In genomic region chr7:5421626-5422323, GRCh38 we compare ENCODE assay signal across 8 cellular contexts. TPM values are rescaled to one million over a fixed set of nuclear protein-coding genes. Genes with fewer than 3 reads are reported as not detected.
DNase-seq lines count a peak whose midpoint lies in the region; ATAC-seq, FAIRE-seq and TF ChIP-seq lines count a peak whose summit lies in the region.

No MANE protein-coding gene starts in this region.

- FAIRE-seq in GM12892 (lab: Jason Lieb, UNC), result no peak

- intact Hi-C loops in transverse colon (cut with DNase I; ENCODE audit: low total_unique reads), result no loop called here

- peak overlapping the region; percentile 87 for H3K4me2 ChIP-seq in GM23248 (ENCODE audit: unreplicated experiment)

- no peaks in the 10 kb centered on the region for H3K9me3 ChIP-seq in GM23248 (ENCODE audit: low read depth)
- no peaks in the 10 kb centered on the region for H3K9me3 ChIP-seq in transverse colon

- H3K27ac ChIP-seq in GM23248, result peak overlapping the region; percentile 96
- H3K27ac ChIP-seq in transverse colon, result peak overlapping the region; percentile 96 to 100 (median 98)

- in situ Hi-C loops in GM23248 (cut with MboI) (no loop called here), transverse colon (cut with MboI; ENCODE audit: low pct_ligation_motif_present in 1 of 4, low pct_unique_long_range_greater_than_20kb in 1 of 4, low sequenced_read_pairs in 3 of 4) (no loop called here)

- H4K20me1 ChIP-seq in GM23248 (ENCODE audit: insufficient read depth), result no peaks in the 10 kb centered on the region

- no peak overlapping the region for H2AFZ ChIP-seq in GM23248

- ATAC-seq in SK-N-SH treated with all-trans-retinoic acid at 6 μM for 48 hours, result no peak

- H3K9me3 Mint-ChIP-seq in endothelial cell (ENCODE audit: unreplicated experiment) (no peaks in the 10 kb centered on the region), mesothelial cell of epicardium (no peaks in the 10 kb centered on the region)

- H3K4me1 ChIP-seq in GM23248 (ENCODE audit: insufficient read depth) (peaks cover 12% of the 10 kb centered on the region), transverse colon (peaks cover 10 to 25% (median 23%) of the 10 kb centered on the region in 4 donors)

- no peaks in the 10 kb centered on the region for H3K27me3 ChIP-seq in GM23248 (replicated peaks; ENCODE audit: insufficient read depth)
- no peaks in the 10 kb centered on the region for H3K27me3 ChIP-seq in transverse colon

- WGBS in GM23248 (ENCODE audit: low coverage in 1 of 2, low lambda C conversion rate in 2 of 2, missing lambda C conversion rate in 2 of 2), 2 experiments, result 1% methylated on average over 46 of the region's 46 CpGs
- 0 to 3% methylated on average over 3 to 41 of the region's 46 CpGs for WGBS in transverse colon (ENCODE audit: low coverage in 1 of 2), 2 donors

- TF ChIP-seq EP300 in transverse colon (IDR thresholded peaks at IDR 0.05; ENCODE audit: low read depth), result no peak

- no peaks in the 10 kb centered on the region for H3K9me2 ChIP-seq in GM23248 (ENCODE audit: insufficient read depth)

- H3K27ac Mint-ChIP-seq in endothelial cell (ENCODE audit: unreplicated experiment) (peak overlapping the region; percentile 84), mesothelial cell of epicardium (peak overlapping the region; percentile 98)

- TF ChIP-seq CTCF in AG10803 (conservative IDR thresholded peaks at IDR 0.05; ENCODE audit: low read length) (no peak), endothelial cell (IDR thresholded peaks at IDR 0.05; ENCODE audit: unreplicated experiment) (no peak), mesothelial cell of epicardium (IDR thresholded peaks at IDR 0.05; ENCODE audit: unreplicated experiment) (no peak), transverse colon (IDR thresholded peaks at IDR 0.05) (no peak)

- peaks cover 13% of the 10 kb centered on the region for H3K36me3 Mint-ChIP-seq in endothelial cell (ENCODE audit: low read depth, unreplicated experiment)
- no peaks in the 10 kb centered on the region for H3K36me3 Mint-ChIP-seq in mesothelial cell of epicardium

- peak overlapping the region; percentile 97 for H3K4me3 Mint-ChIP-seq in endothelial cell (ENCODE audit: unreplicated experiment)
- peak overlapping the region; percentile 89 for H3K4me3 Mint-ChIP-seq in mesothelial cell of epicardium

- H3K36me3 ChIP-seq in GM23248 (ENCODE audit: low read depth), result no peaks in the 10 kb centered on the region
- no peaks in the 10 kb centered on the region for H3K36me3 ChIP-seq in transverse colon

- TF ChIP-seq POLR2A in transverse colon (IDR thresholded peaks at IDR 0.05) (peak; percentile 65), GM12892 (IDR thresholded peaks at IDR 0.05; ENCODE audit: low read depth, low read length) (no peak)

- H3K27me3 Mint-ChIP-seq in endothelial cell (ENCODE audit: unreplicated experiment), result peaks cover 30% of the 10 kb centered on the region
- H3K27me3 Mint-ChIP-seq in mesothelial cell of epicardium (ENCODE audit: low read depth), result no peaks in the 10 kb centered on the region

- H3K79me2 ChIP-seq in GM23248 (ENCODE audit: insufficient read depth), result peaks cover 93% of the 10 kb centered on the region

- DNase-seq in AG10803 (ENCODE audit: low read depth) (peak; percentile 67), GM23248 (peak; percentile 85), endothelial cell (ENCODE audit: low spot score) (peak; percentile 12), mesothelial cell of epicardium (ENCODE audit: low spot score in 2 of 2, unreplicated experiment in 2 of 2) (no peak), transverse colon (peak; percentile 64), GM12892 (ENCODE audit: insufficient read length) (no peak), cerebellar nuclear complex (lab: John Stamatoyannopoulos, UW) (no peak)

- peak overlapping the region; percentile 97 for H3K9ac ChIP-seq in GM23248

- H3F3A ChIP-seq in GM23248 (ENCODE audit: insufficient read depth), result peaks cover 12% of the 10 kb centered on the region

- H3K4me1 Mint-ChIP-seq in endothelial cell (ENCODE audit: unreplicated experiment) (peaks cover 10% of the 10 kb centered on the region), mesothelial cell of epicardium (peaks cover 23% of the 10 kb centered on the region)

- H3K4me3 ChIP-seq in AG10803 (ENCODE audit: low read length), result peak overlapping the region; percentile 93
- H3K4me3 ChIP-seq in GM23248, result peak overlapping the region; percentile 95
- H3K4me3 ChIP-seq in transverse colon, result peak overlapping the region; percentile 89 to 99 (median 96)

TF ChIP-seq in SK-N-SH treated with all-trans-retinoic acid at 6 μM for 48 hours, 23 proteins besides CTCF, POLR2A, EP300 and RAD21:
- TF ChIP-seq ZFP30 (CRISPR knock-in tag; IDR thresholded peaks at IDR 0.05) (no peak), OSR1 (CRISPR knock-in tag; IDR thresholded peaks at IDR 0.05) (no peak), PPARA (CRISPR knock-in tag; IDR thresholded peaks at IDR 0.05; ENCODE audit: borderline replicate concordance) (no peak), POU6F1 (CRISPR knock-in tag; IDR thresholded peaks at IDR 0.05; ENCODE audit: borderline replicate concordance, low read depth) (no peak), ARNTL (CRISPR knock-in tag; IDR thresholded peaks at IDR 0.05; ENCODE audit: borderline replicate concordance, low read depth) (no peak), SNAI2 (CRISPR knock-in tag; IDR thresholded peaks at IDR 0.05) (no peak), BACH2 (CRISPR knock-in tag; IDR thresholded peaks at IDR 0.05; ENCODE audit: borderline replicate concordance) (no peak), PATZ1 (CRISPR knock-in tag; IDR thresholded peaks at IDR 0.05; ENCODE audit: borderline replicate concordance) (peak; percentile 79; the same call in 1 of the 2 replicates)

RNA-seq across cellular contexts. Expression of gene TNRC18, which starts 1.9 kb away (rescaled TPM):
- 47.4 and 51.8 TPM in 2 replicates for total RNA-seq in GM23248 (2014; rRNA removed; shearing (Covaris generic))
- polyA plus RNA-seq in GM23248 (2016; fragmentation: Nextera tagmentation; extraction: Ambion mirVana), result 3.7 and 4.8 TPM in 2 replicates
- total RNA-seq in endothelial cell (ENCODE audit: unreplicated experiment) (91.8 TPM), mesothelial cell of epicardium (151 to 171 TPM (median 166 TPM) in 3 replicates), transverse colon (100 to 1,000 TPM in 3 of 4 donors, 10 to 100 TPM in 1; 91.2 to 430 (median 175) TPM)
- 8.6 TPM for polyA plus RNA-seq in GM12892 (2012; ENCODE audit: missing spikeins)

Comparison
In these comparisons a context has a peak if more than half of its experiments do, and no peak if none do; other contexts are left out.
1. DNase-seq: peak in AG10803 (single experiment), GM23248 (single experiment), endothelial cell (single experiment) and transverse colon (single experiment); none in mesothelial cell of epicardium (0 of 2), GM12892 (single experiment) and cerebellar nuclear complex (0 of 2).
2. Peak in every context shown above with its lines, with median percentiles within 50 percentile points of each other: H3K4me3 ChIP-seq.